Comparison of ENCODE assay signal across 12 cellular contexts in the genomic region with DNA sequence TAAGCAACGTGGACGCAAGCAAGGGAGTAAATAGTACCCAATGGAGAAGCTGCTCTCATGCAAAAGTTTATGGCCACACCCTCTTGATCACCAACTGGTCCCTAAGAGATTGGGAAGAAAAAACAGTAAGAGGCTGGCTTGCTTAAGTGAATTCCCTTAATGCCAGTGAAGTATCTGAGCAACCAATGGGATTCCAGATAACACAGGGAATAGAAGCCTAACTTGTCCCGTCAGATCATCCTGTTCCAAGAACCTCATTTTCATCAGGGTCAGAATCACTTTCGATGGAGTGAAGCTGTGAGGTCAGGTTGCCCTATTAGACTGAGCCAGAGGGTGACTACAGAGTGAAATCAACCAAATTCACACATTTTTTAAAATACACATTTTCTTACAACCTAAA.
A peak's percentile ranks its signal among the peaks of the same experiment; 100 is the strongest.
DNase-seq lines count a peak whose midpoint lies in the region; ATAC-seq and TF ChIP-seq lines count a peak whose summit lies in the region.
"Had no signal": no experiment of that assay in that cellular context is flagged by ENCODE, and none has a peak within 500 bp of the region (broad histone marks: within the 10 kb centered on the region; RNA-seq: fewer than 3 reads in every experiment).

No MANE protein-coding gene starts in this region.

- H2BK120ac ChIP-seq in IMR-90 (ENCODE audit: low read depth, low read length) = no peak overlapping the region

- H2BK15ac ChIP-seq in IMR-90 (ENCODE audit: low read depth, low read length) = no peak overlapping the region

- no peak for TF ChIP-seq RAD21 in IMR-90 (IDR thresholded peaks at IDR 0.05; ENCODE audit: low read length)

- no peak overlapping the region for H4K91ac ChIP-seq in IMR-90 (ENCODE audit: insufficient read depth, low read depth, low read length)

- BruUV-seq in IMR-90 (replicated peaks; lab: Mats Ljungman, UMichigan) = no TSS peak

- DNase-seq in IMR-90 = no peak
- no peak for DNase-seq in breast epithelium (ENCODE audit: low spot score in 2 of 2)
- DNase-seq in hepatocyte (ENCODE audit: low spot score) = no peak
- DNase-seq in NCI-H187 (lab: John Stamatoyannopoulos, UW) = no peak
- DNase-seq in middle frontal gyrus (ENCODE audit: extremely low spot score, low spot score) = no peak
- DNase-seq in foreskin fibroblast = no peak
- DNase-seq: activated T-cell treated with anti-CD3 and anti-CD28 coated beads, Interleukin-2, amount 50 U/mL, for 48 hours; CD8-positive, alpha-beta memory T cell had no signal

- H3K4me3 ChIP-seq in IMR-90 (ENCODE audit: insufficient read depth, low read depth, low read length) = no peak overlapping the region
- H3K4me3 ChIP-seq in breast epithelium = no peak overlapping the region
- H3K4me3 ChIP-seq in hepatocyte = no peak overlapping the region
- no peak overlapping the region for H3K4me3 ChIP-seq in subcutaneous abdominal adipose tissue (ENCODE audit: low read depth in 1 of 5, low read length in 5 of 5)
- H3K4me3 ChIP-seq in foreskin fibroblast (ENCODE audit: low read depth in 1 of 2, low read length in 2 of 2) = no peak overlapping the region

- CTCF ChIA-PET in IMR-90 (lab: Yijun Ruan, JAX) = interaction anchor here (0.9 kb wide), 1 partner anchor 42 kb away, joined by 3 read pairs; no protein-coding TSS in a partner anchor

- H2BK20ac ChIP-seq in IMR-90 (ENCODE audit: low read depth, low read length) = no peak overlapping the region

- H3K9me1 ChIP-seq in IMR-90 (ENCODE audit: insufficient read depth, low read length) = peaks cover 11% of the 10 kb centered on the region; the same call in 1 of the 2 replicates

- H2BK5ac ChIP-seq in IMR-90 (ENCODE audit: low read depth, low read length, poor library complexity, severe bottlenecking) = no peak overlapping the region

- H3K56ac ChIP-seq in IMR-90 (ENCODE audit: extremely low read depth, insufficient read depth, low read length) = no peak overlapping the region

- H3K23ac ChIP-seq in IMR-90 (ENCODE audit: low read depth, low read length) = no peak overlapping the region

- TF ChIP-seq CTCF in IMR-90 (conservative IDR thresholded peaks at IDR 0.05; ENCODE audit: low read depth, low read length) = no peak
- no peak for TF ChIP-seq CTCF in breast epithelium (IDR thresholded peaks at IDR 0.05)
- TF ChIP-seq CTCF in hepatocyte (IDR thresholded peaks at IDR 0.05; ENCODE audit: poor library complexity) = no peak
- no peak for TF ChIP-seq CTCF in foreskin fibroblast (IDR thresholded peaks at IDR 0.05; ENCODE audit: low read depth, low read length)

- no peak overlapping the region for H3K27ac ChIP-seq in IMR-90 (ENCODE audit: insufficient read depth, low read length)
- peak overlapping the region; percentile 56 to 89 for H3K27ac ChIP-seq in breast epithelium
- H3K27ac ChIP-seq in hepatocyte = peak overlapping the region; percentile 84
- H3K27ac ChIP-seq in subcutaneous abdominal adipose tissue (ENCODE audit: low read depth, low read length) = peak overlapping the region; percentile 74
- H3K27ac ChIP-seq: neutrophil, RWPE1 had no signal

- ATAC-seq in IMR-90 (ENCODE audit: low read depth) (no peak), HG02973 (IDR thresholded peaks at IDR 0.05; ENCODE audit: unreplicated experiment) (no peak)

- WGBS in IMR-90 (ENCODE audit: extremely low coverage in 2 of 2, insufficient read length in 1 of 2), 2 experiments = no CpG with 5 or more reads among the region's 4 CpGs
- whole genome bisulfite sequencing in hepatocyte (ENCODE audit: low lambda C conversion rate, missing lambda C conversion rate) = 61% methylated on average over 4 of the region's 4 CpGs

- H3K9ac ChIP-seq in IMR-90 (ENCODE audit: low read depth, low read length) = no peak overlapping the region
- no peak overlapping the region for H3K9ac ChIP-seq in subcutaneous abdominal adipose tissue (ENCODE audit: low read length in 5 of 5)

- no peaks in the 10 kb centered on the region for H3K27me3 ChIP-seq in IMR-90 (ENCODE audit: control insufficient read depth, insufficient read depth, low read length)
- no peaks in the 10 kb centered on the region for H3K27me3 ChIP-seq in breast epithelium
- no peaks in the 10 kb centered on the region for H3K27me3 ChIP-seq in hepatocyte
- H3K27me3 ChIP-seq in subcutaneous abdominal adipose tissue (ENCODE audit: control insufficient read depth in 5 of 5, insufficient read depth in 4 of 5, low read length in 5 of 5) = no peaks in the 10 kb centered on the region

- H3K9me2 ChIP-seq in hepatocyte (replicated peaks; ENCODE audit: insufficient read depth) = no peaks in the 10 kb centered on the region

- dilution Hi-C loops in IMR-90 (cut with HindIII; ENCODE audit: low sequenced_read_pairs, unreplicated experiment) = no loop called here

- no peak overlapping the region for H4K8ac ChIP-seq in IMR-90 (ENCODE audit: low read depth in 2 of 2, low read length in 2 of 2)

- no peak overlapping the region for H3K18ac ChIP-seq in IMR-90 (ENCODE audit: low read depth, low read length)

- H3K9me3 ChIP-seq in IMR-90 (ENCODE audit: control insufficient read depth, insufficient read depth, low read length) (no peaks in the 10 kb centered on the region), breast epithelium (no peaks in the 10 kb centered on the region), hepatocyte (ENCODE audit: low read depth) (no peaks in the 10 kb centered on the region), subcutaneous abdominal adipose tissue (ENCODE audit: control insufficient read depth in 5 of 5, low read length in 5 of 5) (no peaks in the 10 kb centered on the region)
- H3K9me3 ChIP-seq: neutrophil had no signal

- POLR2A ChIA-PET in IMR-90 (lab: Charles Lee; ENCODE audit: unreplicated experiment) = no interaction called here

- H3K36me3 ChIP-seq in IMR-90 (ENCODE audit: control insufficient read depth, insufficient read depth, low read length) (no peaks in the 10 kb centered on the region), breast epithelium (no peaks in the 10 kb centered on the region), hepatocyte (replicated peaks; ENCODE audit: insufficient read depth, low read depth) (no peaks in the 10 kb centered on the region), subcutaneous abdominal adipose tissue (ENCODE audit: control insufficient read depth in 5 of 5, insufficient read depth in 5 of 5, low read length in 5 of 5) (no peaks in the 10 kb centered on the region)
- H3K36me3 ChIP-seq: neutrophil had no signal

- peak overlapping the region; percentile 26; the same call in 1 of the 2 replicates for H2AK5ac ChIP-seq in IMR-90 (ENCODE audit: low read depth, low read length)

- H4K20me1 ChIP-seq in IMR-90 (ENCODE audit: insufficient read depth, low read length) (no peaks in the 10 kb centered on the region), hepatocyte (ENCODE audit: insufficient read depth, poor library complexity, severe bottlenecking) (no peaks in the 10 kb centered on the region)

- in situ Hi-C loops in IMR-90 (cut with MboI; ENCODE audit: low sequenced_read_pairs) = no loop called here

- no peak overlapping the region for H3K4ac ChIP-seq in IMR-90 (ENCODE audit: low read depth, low read length)

- H3K14ac ChIP-seq in IMR-90 (replicated peaks; ENCODE audit: low read depth, low read length) = no peak overlapping the region

- intact Hi-C loops in IMR-90 (cut with micrococcal nuclease) = no loop called here
- intact Hi-C loops in breast epithelium (cut with DNase I; ENCODE audit: low total_unique reads) = no loop called here

- H3K4me1 ChIP-seq in IMR-90 (ENCODE audit: control insufficient read depth, insufficient read depth, low read length) (peaks cover 11% of the 10 kb centered on the region), breast epithelium (peaks cover 9 to 10% of the 10 kb centered on the region in 2 donors), hepatocyte (ENCODE audit: insufficient read depth) (peaks cover 46% of the 10 kb centered on the region), subcutaneous abdominal adipose tissue (ENCODE audit: control insufficient read depth in 5 of 5, insufficient read depth in 5 of 5, low read length in 5 of 5) (peaks cover 14 to 38% (median 33%) of the 10 kb centered on the region in 5 donors)

- H2AFZ ChIP-seq in IMR-90 (replicated peaks; ENCODE audit: low read length, poor library complexity) (no peak overlapping the region), hepatocyte (no peak overlapping the region)

- H4K5ac ChIP-seq in IMR-90 (ENCODE audit: low read depth, low read length) = no peak overlapping the region

- H3K79me1 ChIP-seq in IMR-90 (ENCODE audit: low read depth in 1 of 2, low read length in 2 of 2) = no peaks in the 10 kb centered on the region

- H3K79me2 ChIP-seq in hepatocyte = no peaks in the 10 kb centered on the region

- TF ChIP-seq POLR2A in IMR-90 (IDR thresholded peaks at IDR 0.05; ENCODE audit: low read depth, low read length) (no peak), breast epithelium (IDR thresholded peaks at IDR 0.05) (no peak)

- H3K4me2 ChIP-seq in IMR-90 (ENCODE audit: low read depth, low read length) (no peak overlapping the region), hepatocyte (peak overlapping the region; percentile 49)

- H2AK9ac ChIP-seq in IMR-90 (replicated peaks; ENCODE audit: low read depth, low read length, poor library complexity) = no peak overlapping the region

TF ChIP-seq in IMR-90, 13 proteins besides CTCF, POLR2A, EP300 and RAD21 (continues in another document):
- no peak for TF ChIP-seq RCOR1 (IDR thresholded peaks at IDR 0.05; ENCODE audit: insufficient replicate concordance, low read length)
- TF ChIP-seq, protein P1, sequence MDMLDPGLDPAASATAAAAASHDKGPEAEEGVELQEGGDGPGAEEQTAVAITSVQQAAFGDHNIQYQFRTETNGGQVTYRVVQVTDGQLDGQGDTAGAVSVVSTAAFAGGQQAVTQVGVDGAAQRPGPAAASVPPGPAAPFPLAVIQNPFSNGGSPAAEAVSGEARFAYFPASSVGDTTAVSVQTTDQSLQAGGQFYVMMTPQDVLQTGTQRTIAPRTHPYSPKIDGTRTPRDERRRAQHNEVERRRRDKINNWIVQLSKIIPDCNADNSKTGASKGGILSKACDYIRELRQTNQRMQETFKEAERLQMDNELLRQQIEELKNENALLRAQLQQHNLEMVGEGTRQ (IDR thresholded peaks at IDR 0.05; ENCODE audit: low read depth, low read length) = no peak
- no peak for TF ChIP-seq NFE2L2 (IDR thresholded peaks at IDR 0.05; ENCODE audit: low read depth, low read length)
- TF ChIP-seq CEBPB (IDR thresholded peaks at IDR 0.05; ENCODE audit: low read depth, low read length) = no peak
- TF ChIP-seq FOS (IDR thresholded peaks at IDR 0.05; ENCODE audit: low read depth, low read length) = no peak
- TF ChIP-seq MAZ (IDR thresholded peaks at IDR 0.05; ENCODE audit: borderline replicate concordance, low read depth, low read length) = no peak
- no peak for TF ChIP-seq MAFK (IDR thresholded peaks at IDR 0.05; ENCODE audit: low read depth, low read length)
